Comparison of ENCODE assay signal across 7 cellular contexts in genomic region chr12:63319386-63319785, GRCh38.
DNase-seq lines count a peak whose midpoint lies in the region; ATAC-seq, FAIRE-seq and TF ChIP-seq lines count a peak whose summit lies in the region.

No MANE protein-coding gene starts in this region.

- H3K27ac ChIP-seq in OCI-LY3 (ENCODE audit: low read length) (no peak overlapping the region), keratinocyte (ENCODE audit: control insufficient read depth, insufficient read depth, low read length) (peak overlapping the region; percentile 31), stomach (no peak overlapping the region)

- no peaks in the 10 kb centered on the region for H3K9me1 ChIP-seq in keratinocyte (ENCODE audit: control insufficient read depth, extremely low read depth, insufficient read depth, low read length)

- no peak overlapping the region for H3K4me3 ChIP-seq in OCI-LY3 (ENCODE audit: low read length)
- no peak overlapping the region for H3K4me3 ChIP-seq in keratinocyte (ENCODE audit: control insufficient read depth in 2 of 3, extremely low read depth in 1 of 3, insufficient read depth in 2 of 3, low read depth in 1 of 3, low read length in 3 of 3)
- H3K4me3 ChIP-seq in stomach = no peak overlapping the region

- H3K79me2 ChIP-seq in OCI-LY3 (ENCODE audit: low read length) = no peaks in the 10 kb centered on the region
- no peaks in the 10 kb centered on the region for H3K79me2 ChIP-seq in keratinocyte (ENCODE audit: control insufficient read depth, insufficient read depth, low read length)

- H2AFZ ChIP-seq in OCI-LY3 (ENCODE audit: low read depth, low read length) = no peak overlapping the region
- H2AFZ ChIP-seq in keratinocyte (ENCODE audit: control insufficient read depth, low read length) = no peak overlapping the region

- H3K4me1 ChIP-seq in OCI-LY3 (ENCODE audit: low read length) (no peaks in the 10 kb centered on the region), keratinocyte (ENCODE audit: control insufficient read depth, extremely low read depth, insufficient read depth, low read length) (peaks cover 5% of the 10 kb centered on the region), stomach (no peaks in the 10 kb centered on the region)

- dilution Hi-C loops in keratinocyte (cut with MboI; ENCODE audit: extremely low pct_ligation_motif_present, low sequenced_read_pairs) = no loop called here

- no peak for TF ChIP-seq POLR2A in stomach (IDR thresholded peaks at IDR 0.05)

- H3K4me2 ChIP-seq in OCI-LY3 (ENCODE audit: low read length) (no peak overlapping the region), keratinocyte (ENCODE audit: control insufficient read depth, extremely low read depth, insufficient read depth, low read depth, low read length) (peak overlapping the region; percentile 32)

- ATAC-seq in GM18867 (IDR thresholded peaks at IDR 0.05; ENCODE audit: unreplicated experiment) (peak; percentile 62), HG02610 (IDR thresholded peaks at IDR 0.05; ENCODE audit: unreplicated experiment) (peak; percentile 54)

- intact Hi-C loops in stomach (cut with DNase I; ENCODE audit: low total_unique reads) = no loop called here

- CTCF ChIA-PET in HEK293T (lab: Yijun Ruan, JAX) = no interaction called here

- DNase-seq in keratinocyte (ENCODE audit: low read depth, low spot score) (peak; percentile 56), stomach (no peak), HEK293T (ENCODE audit: extremely low spot score) (no peak), GOT3 (lab: John Stamatoyannopoulos, UW) (no peak)

- TF ChIP-seq CTCF in OCI-LY3 (IDR thresholded peaks at IDR 0.05; ENCODE audit: low read depth, low read length) (peak; percentile 34), keratinocyte (optimal IDR thresholded peaks at IDR 0.05 in 1 of 3, IDR thresholded peaks at IDR 0.05 in 1 of 3, conservative IDR thresholded peaks at IDR 0.05 in 1 of 3; ENCODE audit: extremely low read depth in 1 of 3, insufficient read depth in 2 of 3, low read length in 3 of 3) (peak in 2 of 3 experiments; percentile 46 to 57), stomach (IDR thresholded peaks at IDR 0.05) (no peak)

- POLR2A ChIA-PET in HEK293T (lab: Yijun Ruan, JAX) = no interaction called here

- H4K20me1 ChIP-seq in OCI-LY3 (ENCODE audit: insufficient read depth, low read length) = no peaks in the 10 kb centered on the region
- H4K20me1 ChIP-seq in keratinocyte (ENCODE audit: control insufficient read depth, extremely low read depth, insufficient read depth, low read length) = no peaks in the 10 kb centered on the region

- FAIRE-seq in keratinocyte (lab: Jason Lieb, UNC) = peak; percentile 52

- H3K9me3 ChIP-seq in OCI-LY3 (ENCODE audit: insufficient read depth, low read length) (no peaks in the 10 kb centered on the region), keratinocyte (ENCODE audit: control insufficient read depth, low read depth, low read length) (no peaks in the 10 kb centered on the region), stomach (peaks cover 0 to 10% (median 0%) of the 10 kb centered on the region in 4 donors)

- H3K27me3 ChIP-seq in OCI-LY3 (ENCODE audit: low read depth, low read length) = no peaks in the 10 kb centered on the region
- no peaks in the 10 kb centered on the region for H3K27me3 ChIP-seq in keratinocyte (ENCODE audit: control insufficient read depth, extremely low read depth, insufficient read depth, low read length)
- no peaks in the 10 kb centered on the region for H3K27me3 ChIP-seq in stomach

- H3K9ac ChIP-seq in OCI-LY3 (ENCODE audit: low read length) (no peak overlapping the region), keratinocyte (ENCODE audit: control insufficient read depth, extremely low read depth, insufficient read depth, low read length) (no peak overlapping the region)

- TF ChIP-seq EP300 in stomach (IDR thresholded peaks at IDR 0.05) = no peak

- no peaks in the 10 kb centered on the region for H3K36me3 ChIP-seq in OCI-LY3 (replicated peaks; ENCODE audit: low read depth, low read length)
- no peaks in the 10 kb centered on the region for H3K36me3 ChIP-seq in keratinocyte (ENCODE audit: control insufficient read depth in 2 of 2, extremely low read depth in 1 of 2, insufficient read depth in 2 of 2, low read length in 2 of 2)
- H3K36me3 ChIP-seq in stomach = no peaks in the 10 kb centered on the region

TF ChIP-seq in HEK293T, 16 proteins besides CTCF, POLR2A, EP300 and RAD21:
- TF ChIP-seq TARDBP (IDR thresholded peaks at IDR 0.05) (no peak), ZNF384 (IDR thresholded peaks at IDR 0.05) (no peak), PKNOX1 (IDR thresholded peaks at IDR 0.05) (no peak), CTBP1 (IDR thresholded peaks at IDR 0.05; ENCODE audit: borderline replicate concordance) (no peak), ARNT (IDR thresholded peaks at IDR 0.05) (no peak), LEF1 (IDR thresholded peaks at IDR 0.05; ENCODE audit: borderline replicate concordance) (no peak), FOXM1 (IDR thresholded peaks at IDR 0.05; ENCODE audit: borderline replicate concordance) (no peak), SP1 (IDR thresholded peaks at IDR 0.05) (no peak), FOXK2 (IDR thresholded peaks at IDR 0.05) (no peak), FOXA1 (IDR thresholded peaks at IDR 0.05) (no peak), HDGF (IDR thresholded peaks at IDR 0.05; ENCODE audit: borderline replicate concordance) (no peak)

Comparison
In these comparisons a context has a peak if more than half of its experiments do, and no peak if none do; other contexts are left out.
1. CTCF ChIP-seq: peak in OCI-LY3 (single experiment) and keratinocyte (2 of 3); none in stomach (0 of 7).